Comparison of ENCODE assay signal across 8 cellular contexts in genomic region chr1:26853156-26853555, GRCh38. TPM values are rescaled to one million over a fixed set of nuclear protein-coding genes. Genes with fewer than 3 reads are reported as not detected.
DNase-seq lines count a peak whose midpoint lies in the region; ATAC-seq, FAIRE-seq and TF ChIP-seq lines count a peak whose summit lies in the region.

No MANE protein-coding gene starts in this region.

- DNase-seq in DMS 273 (lab: John Stamatoyannopoulos, UW; ENCODE audit: unreplicated experiment) (peak; percentile 91), HuH-7 (ENCODE audit: low spot score) (peak; percentile 93), RCC 7860 (ENCODE audit: low spot score) (peak; percentile 85), activated T-helper 1 cell treated with Interleukin-2 at 50 U/mL for 16 hours (ENCODE audit: low read depth) (peak; percentile 64), fibroblast of the aortic adventitia (ENCODE audit: low read depth) (peak; percentile 81), omental fat pad (ENCODE audit: low spot score) (peak; percentile 96), thoracic aorta (ENCODE audit: low spot score) (peak; percentile 83)

- no peaks in the 10 kb centered on the region for H3K9me3 ChIP-seq in thoracic aorta

- ATAC-seq in omental fat pad (ENCODE audit: low FRiP score) (peak; percentile 49), thoracic aorta (ENCODE audit: insufficient number of reproducible peaks, low FRiP score, low read depth) (peak; percentile 87), HG03457 (IDR thresholded peaks at IDR 0.05; ENCODE audit: unreplicated experiment) (no peak)

- H3K27ac ChIP-seq in thoracic aorta = no peak overlapping the region

- H3K27me3 ChIP-seq in thoracic aorta (replicated peaks; ENCODE audit: insufficient read depth) = no peaks in the 10 kb centered on the region

- peaks cover 23% of the 10 kb centered on the region for H3K36me3 ChIP-seq in thoracic aorta

- H3K4me3 ChIP-seq in fibroblast of the aortic adventitia (ENCODE audit: low read depth, low read length) = no peak overlapping the region
- no peak overlapping the region for H3K4me3 ChIP-seq in thoracic aorta

- TF ChIP-seq CTCF in fibroblast of the aortic adventitia (IDR thresholded peaks at IDR 0.05; ENCODE audit: insufficient read depth, low read length) (peak; percentile 86), omental fat pad (IDR thresholded peaks at IDR 0.05) (peak in 1 of 3 donors; percentile 9), thoracic aorta (IDR thresholded peaks at IDR 0.05) (peak; percentile 86)

- peak; percentile 67 for FAIRE-seq in RCC 7860 (lab: Jason Lieb, UNC)

- no peaks in the 10 kb centered on the region for H3K4me1 ChIP-seq in thoracic aorta (ENCODE audit: control insufficient read depth in 1 of 2, low read depth in 2 of 2)

RNA-seq across cellular contexts. Expression of gene SFN, which starts 9.8 kb away (rescaled TPM):
- total RNA-seq in fibroblast of the aortic adventitia (ENCODE audit: low replicate concordance) = 1.1 TPM in 1 of 2 replicates, not detected in the other
- 1 to 10 TPM in 2 of 4 donors, under 1 TPM in 1, not detected in 1; 0.38 to 4.9 (median 1.9) TPM for total RNA-seq in omental fat pad
- total RNA-seq in thoracic aorta = 1 to 10 TPM; 1.9 to 3.8 TPM

RNA-seq across cellular contexts. Expression of gene ZDHHC18, which starts 26.7 kb away (rescaled TPM):
- total RNA-seq in fibroblast of the aortic adventitia (ENCODE audit: low replicate concordance) (2.5 and 10.4 TPM in 2 replicates), omental fat pad (10 to 100 TPM; 27.4 to 81.1 (median 33.5) TPM), thoracic aorta (10 to 100 TPM; 13.3 to 29.9 TPM)

RNA-seq across cellular contexts. Expression of gene GPN2, which starts 36.9 kb away (rescaled TPM):
- total RNA-seq in fibroblast of the aortic adventitia (ENCODE audit: low replicate concordance) (7.0 and 8.7 TPM in 2 replicates), omental fat pad (10 to 100 TPM in 3 of 4 donors, 1 to 10 TPM in 1; 9.4 to 18.0 (median 11.0) TPM), thoracic aorta (10 to 100 TPM in 1 of 2 donors, 1 to 10 TPM in 1; 8.8 to 15.0 TPM)

RNA-seq across cellular contexts. Expression of gene GPATCH3, which starts 47.1 kb away (rescaled TPM):
- total RNA-seq in fibroblast of the aortic adventitia (ENCODE audit: low replicate concordance) = 5.9 and 21.0 TPM in 2 replicates
- total RNA-seq in omental fat pad = 10 to 100 TPM in 2 of 4 donors, 1 to 10 TPM in 2; 5.4 to 13.6 (median 10.6) TPM
- 10 to 100 TPM; 10.3 to 11.8 TPM for total RNA-seq in thoracic aorta
